Comparison of ENCODE assay signal across 8 cellular contexts in the genomic region with DNA sequence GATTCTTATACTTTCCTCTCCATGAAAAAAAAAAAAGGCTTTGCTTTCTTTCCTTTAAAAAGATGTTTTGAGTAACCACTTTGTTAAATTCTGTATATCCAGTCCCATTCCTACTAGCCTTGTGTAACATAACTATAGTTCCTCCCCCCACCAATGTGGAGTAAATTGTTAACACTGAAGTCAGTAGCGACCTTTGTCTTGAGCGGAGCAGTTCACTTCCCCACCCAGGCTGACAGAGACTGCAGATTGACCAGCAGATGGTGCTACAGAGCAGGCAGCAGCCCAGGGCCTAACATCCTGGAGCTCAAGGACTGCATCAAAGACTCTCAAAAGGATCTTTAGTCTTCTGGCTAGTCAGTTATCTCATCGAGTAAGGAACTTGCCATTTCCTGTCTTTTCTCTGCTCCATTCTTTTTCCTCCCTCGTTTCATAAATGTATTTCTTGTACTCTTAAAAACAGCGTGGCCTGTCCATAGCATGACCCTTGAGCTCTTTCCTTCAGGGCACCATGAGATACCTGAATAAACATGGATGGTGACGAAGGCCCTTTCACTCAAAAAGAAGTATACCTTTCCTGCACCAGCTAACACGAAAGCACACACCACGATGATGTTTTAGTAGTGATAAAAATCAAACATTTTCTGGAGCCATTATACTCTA.
DNase-seq lines count a peak whose midpoint lies in the region; ATAC-seq, FAIRE-seq and TF ChIP-seq lines count a peak whose summit lies in the region.

No MANE protein-coding gene starts in this region.

- peak; percentile 88 for ATAC-seq in GM18520 (IDR thresholded peaks at IDR 0.05; ENCODE audit: unreplicated experiment)
- peak; percentile 96 for ATAC-seq in HG03025 (IDR thresholded peaks at IDR 0.05; ENCODE audit: low FRiP score, unreplicated experiment)
- peak; percentile 97 for ATAC-seq in K562

- H3K27ac ChIP-seq in K562 (ENCODE audit: extremely low read depth, low read depth, low read length), result no peak overlapping the region

- TF ChIP-seq RAD21 in K562 (CRISPR knock-in tag; conservative IDR thresholded peaks at IDR 0.05 in 1 of 2, IDR thresholded peaks at IDR 0.05 in 1 of 2), result peak; percentile 55 to 72

- no peak overlapping the region for H3K4me3 Mint-ChIP-seq in immature natural killer cell

- CTCF ChIA-PET in AG04449 (lab: Yijun Ruan, JAX), result interaction anchor here (0.6 to 7.7 kb wide), 41 partner anchors 9 to 878 kb away, joined by 3 to 122 read pairs (median 4); no protein-coding TSS in a partner anchor
- CTCF ChIA-PET in K562 (lab: Yijun Ruan, JAX; ENCODE audit: low intra/inter-chr PET ratio), result no interaction called here

- BruUV-seq in K562 (replicated peaks; lab: Mats Ljungman, UMichigan), result no TSS peak

- no peak for TF ChIP-seq POLR2A in K562 (conservative IDR thresholded peaks at IDR 0.05)

- in situ Hi-C loops in K562 (cut with MboI), result no loop called here

- peaks cover 0 to under 1% (median 0%) of the 10 kb centered on the region in 3 donors for H3K27me3 Mint-ChIP-seq in immature natural killer cell (ENCODE audit: low read depth in 3 of 3)

- H3K36me3 ChIP-seq in K562 (ENCODE audit: control insufficient read depth, insufficient read depth, low read length), result no peaks in the 10 kb centered on the region

- H3K4me1 Mint-ChIP-seq in immature natural killer cell, result no peaks in the 10 kb centered on the region

- H3K36me3 Mint-ChIP-seq in immature natural killer cell, result no peaks in the 10 kb centered on the region

- H3K9ac ChIP-seq in K562 (ENCODE audit: insufficient read depth in 1 of 2, low read depth in 2 of 2, low read length in 2 of 2), result no peak overlapping the region

- H3K27me3 ChIP-seq in K562 (ENCODE audit: control insufficient read depth in 2 of 2, insufficient read depth in 2 of 2, low read length in 2 of 2), result no peaks in the 10 kb centered on the region

- 5% methylated on average over 8 of the region's 8 CpGs for WGBS in K562 (ENCODE audit: insufficient coverage, low coverage, missing lambda C conversion rate)

- TF ChIP-seq CTCF in AG04449 (IDR thresholded peaks at IDR 0.05; ENCODE audit: insufficient read depth, low read length, missing control alignments), result peak; percentile 98
- peak; percentile 61 to 80 (median 65) for TF ChIP-seq CTCF in K562 (IDR thresholded peaks at IDR 0.05 in 2 of 3, conservative IDR thresholded peaks at IDR 0.05 in 1 of 3; ENCODE audit: insufficient read depth in 2 of 3, low read depth in 1 of 3, low read length in 3 of 3)

- H3K9me3 ChIP-seq in K562 (replicated peaks; ENCODE audit: control insufficient read depth, insufficient read depth, low read depth, low read length), result no peaks in the 10 kb centered on the region

- DNase-seq in AG04449 (ENCODE audit: low read depth, low spot score) (peak; percentile 26), NCI-H187 treated with DMSO at 0.1 percent for 48 hours (lab: John Stamatoyannopoulos, UW) (peak; percentile 11), T-helper 9 cell (peak; percentile 5), K562 (ENCODE audit: extremely low read depth in 1 of 4, low spot score in 3 of 4) (peak; percentile 41 to 62 (median 43)), immature natural killer cell (peak; percentile 9 to 19 (median 14))
- peak; percentile 69 for DNase-seq in stimulated activated CD4-positive, alpha-beta T cell treated with anti-CD3 and anti-CD28 coated beads, Interleukin-15, amount 100 ng/mL, for 24 hours

- POLR2A ChIA-PET in AG04449 (lab: Yijun Ruan, JAX) (no interaction called here), K562 (lab: Yijun Ruan, JAX) (interaction anchor here (0.7 kb wide), 1 partner anchor 12 kb away, joined by 3 read pairs; no protein-coding TSS in a partner anchor)

- H4K20me1 ChIP-seq in K562 (replicated peaks; ENCODE audit: control insufficient read depth, insufficient read depth, low read length), result no peaks in the 10 kb centered on the region

- TF ChIP-seq EP300 in K562 (IDR thresholded peaks at IDR 0.05; ENCODE audit: low read length), result no peak

- no peak overlapping the region for H2AFZ ChIP-seq in K562 (ENCODE audit: low read depth, low read length)

- H3K27ac Mint-ChIP-seq in immature natural killer cell, result no peak overlapping the region

- H3K79me2 ChIP-seq in K562 (ENCODE audit: control insufficient read depth, insufficient read depth, low read length), result no peaks in the 10 kb centered on the region

- H3K4me1 ChIP-seq in K562 (replicated peaks in 1 of 2; ENCODE audit: control insufficient read depth in 2 of 2, insufficient read depth in 2 of 2, low read length in 2 of 2), result no peaks in the 10 kb centered on the region

- intact Hi-C loops in K562 (cut with micrococcal nuclease), result loop anchor here (2.0 to 10.0 kb wide), 2 partner anchors 414 to 694 kb away; no protein-coding TSS in a partner anchor

- no peak overlapping the region for H3K4me2 ChIP-seq in K562 (ENCODE audit: insufficient read depth, low read length)

- FAIRE-seq in K562 (lab: Jason Lieb, UNC), result peak; percentile 93

- no peak overlapping the region for H3K4me3 ChIP-seq in AG04449 (ENCODE audit: low read depth, low read length)
- no peak overlapping the region for H3K4me3 ChIP-seq in K562

- peaks cover 0 to 2% (median 0%) of the 10 kb centered on the region in 6 donors for H3K9me3 Mint-ChIP-seq in immature natural killer cell

- no peaks in the 10 kb centered on the region for H3K9me1 ChIP-seq in K562 (ENCODE audit: control insufficient read depth, insufficient read depth, low read length)

TF ChIP-seq in K562, 482 proteins besides CTCF, POLR2A, EP300 and RAD21:
- TF ChIP-seq, protein P1, sequence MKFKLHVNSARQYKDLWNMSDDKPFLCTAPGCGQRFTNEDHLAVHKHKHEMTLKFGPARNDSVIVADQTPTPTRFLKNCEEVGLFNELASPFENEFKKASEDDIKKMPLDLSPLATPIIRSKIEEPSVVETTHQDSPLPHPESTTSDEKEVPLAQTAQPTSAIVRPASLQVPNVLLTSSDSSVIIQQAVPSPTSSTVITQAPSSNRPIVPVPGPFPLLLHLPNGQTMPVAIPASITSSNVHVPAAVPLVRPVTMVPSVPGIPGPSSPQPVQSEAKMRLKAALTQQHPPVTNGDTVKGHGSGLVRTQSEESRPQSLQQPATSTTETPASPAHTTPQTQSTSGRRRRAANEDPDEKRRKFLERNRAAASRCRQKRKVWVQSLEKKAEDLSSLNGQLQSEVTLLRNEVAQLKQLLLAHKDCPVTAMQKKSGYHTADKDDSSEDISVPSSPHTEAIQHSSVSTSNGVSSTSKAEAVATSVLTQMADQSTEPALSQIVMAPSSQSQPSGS (CRISPR knock-in tag; IDR thresholded peaks at IDR 0.05), result no peak
- TF ChIP-seq SMC3 (conservative IDR thresholded peaks at IDR 0.05; ENCODE audit: insufficient read depth, low read depth, low read length) (peak; percentile 28; the same call in 1 of the 2 replicates), CBX8 (IDR thresholded peaks at IDR 0.05; ENCODE audit: borderline replicate concordance, extremely low read depth, low read depth, low read length, poor library complexity, severe bottlenecking) (no peak), ZNF507 (tag; conservative IDR thresholded peaks at IDR 0.05) (no peak), SRSF1 (IDR thresholded peaks at IDR 0.05; ENCODE audit: low read depth, low read length) (no peak), ZNF121 (CRISPR knock-in tag; conservative IDR thresholded peaks at IDR 0.05) (no peak), SPI1 (IDR thresholded peaks at IDR 0.05; ENCODE audit: borderline replicate concordance, low read depth, low read length) (0 out of 2 replicates have a peak, but pooled peaks have one; percentile 42), KLF16 (IDR thresholded peaks at IDR 0.05) (0 out of 2 replicates have a peak, but pooled peaks have one; percentile 28), HDGF (IDR thresholded peaks at IDR 0.05) (no peak)
- TF ChIP-seq, protein P2, sequence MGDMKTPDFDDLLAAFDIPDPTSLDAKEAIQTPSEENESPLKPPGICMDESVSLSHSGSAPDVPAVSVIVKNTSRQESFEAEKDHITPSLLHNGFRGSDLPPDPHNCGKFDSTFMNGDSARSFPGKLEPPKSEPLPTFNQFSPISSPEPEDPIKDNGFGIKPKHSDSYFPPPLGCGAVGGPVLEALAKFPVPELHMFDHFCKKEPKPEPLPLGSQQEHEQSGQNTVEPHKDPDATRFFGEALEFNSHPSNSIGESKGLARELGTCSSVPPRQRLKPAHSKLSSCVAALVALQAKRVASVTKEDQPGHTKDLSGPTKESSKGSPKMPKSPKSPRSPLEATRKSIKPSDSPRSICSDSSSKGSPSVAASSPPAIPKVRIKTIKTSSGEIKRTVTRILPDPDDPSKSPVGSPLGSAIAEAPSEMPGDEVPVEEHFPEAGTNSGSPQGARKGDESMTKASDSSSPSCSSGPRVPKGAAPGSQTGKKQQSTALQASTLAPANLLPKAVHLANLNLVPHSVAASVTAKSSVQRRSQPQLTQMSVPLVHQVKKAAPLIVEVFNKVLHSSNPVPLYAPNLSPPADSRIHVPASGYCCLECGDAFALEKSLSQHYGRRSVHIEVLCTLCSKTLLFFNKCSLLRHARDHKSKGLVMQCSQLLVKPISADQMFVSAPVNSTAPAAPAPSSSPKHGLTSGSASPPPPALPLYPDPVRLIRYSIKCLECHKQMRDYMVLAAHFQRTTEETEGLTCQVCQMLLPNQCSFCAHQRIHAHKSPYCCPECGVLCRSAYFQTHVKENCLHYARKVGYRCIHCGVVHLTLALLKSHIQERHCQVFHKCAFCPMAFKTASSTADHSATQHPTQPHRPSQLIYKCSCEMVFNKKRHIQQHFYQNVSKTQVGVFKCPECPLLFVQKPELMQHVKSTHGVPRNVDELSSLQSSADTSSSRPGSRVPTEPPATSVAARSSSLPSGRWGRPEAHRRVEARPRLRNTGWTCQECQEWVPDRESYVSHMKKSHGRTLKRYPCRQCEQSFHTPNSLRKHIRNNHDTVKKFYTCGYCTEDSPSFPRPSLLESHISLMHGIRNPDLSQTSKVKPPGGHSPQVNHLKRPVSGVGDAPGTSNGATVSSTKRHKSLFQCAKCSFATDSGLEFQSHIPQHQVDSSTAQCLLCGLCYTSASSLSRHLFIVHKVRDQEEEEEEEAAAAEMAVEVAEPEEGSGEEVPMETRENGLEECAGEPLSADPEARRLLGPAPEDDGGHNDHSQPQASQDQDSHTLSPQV (IDR thresholded peaks at IDR 0.05), result no peak

Comparison
In these comparisons a context has a peak if more than half of its experiments do, and no peak if none do; other contexts are left out.
1. DNase-seq: peak in every context shown above with its lines; median percentile 69 in stimulated activated CD4-positive, alpha-beta T cell treated with anti-CD3 and anti-CD28 coated beads, Interleukin-15, amount 100 ng/mL, for 24 hours; 43 in K562; 26 in AG04449; 14 in immature natural killer cell; 11 in NCI-H187 treated with DMSO at 0.1 percent for 48 hours; 5 in T-helper 9 cell.